ENCODE assay signal across 13 cellular contexts in genomic region chr10:8301831-8302230, GRCh38.
DNase-seq lines count a peak whose midpoint lies in the region; ATAC-seq and TF ChIP-seq lines count a peak whose summit lies in the region.
"Had no signal": no experiment of that assay in that cellular context is flagged by ENCODE, and none has a peak within 500 bp of the region (broad histone marks: within the 10 kb centered on the region; RNA-seq: fewer than 3 reads in every experiment).

No MANE protein-coding gene starts in this region.

- no peak; the same call in 2 of the 3 replicates for ATAC-seq in SK-N-SH treated with all-trans-retinoic acid at 6 μM for 48 hours

- H3K9me3 ChIP-seq in SK-N-SH: no peaks in the 10 kb centered on the region
- H3K9me3 ChIP-seq: BLaER1 had no signal

- H3K27ac ChIP-seq in SK-N-SH (ENCODE audit: low read depth in 2 of 2, low read length in 1 of 2): peak overlapping the region in 1 of 2 experiments; percentile 92; a peak in 2 of 4 replicates
- H3K27ac ChIP-seq: 22Rv1, BLaER1 had no signal

- H3K27me3 Mint-ChIP-seq in mesothelial cell of epicardium (ENCODE audit: low read depth): peaks cover 6% of the 10 kb centered on the region

- DNase-seq in SK-N-SH (peak; percentile 28), epithelial cell of esophagus (ENCODE audit: low read depth) (peak; percentile 62), mesothelial cell of epicardium (ENCODE audit: low spot score in 2 of 2, unreplicated experiment in 2 of 2) (no peak), OCI-M2 (lab: John Stamatoyannopoulos, UW; ENCODE audit: unreplicated experiment) (no peak), EL (no peak), kidney glomerular epithelial cell (lab: John Stamatoyannopoulos, UW) (no peak)
- DNase-seq: DMS53, HCEC 1CT, HFFc6 had no signal

- peaks cover 0 to 15% of the 10 kb centered on the region in 2 experiments; a peak in 2 of 4 replicates for H3K4me1 ChIP-seq in SK-N-SH (ENCODE audit: control insufficient read depth in 1 of 2, insufficient read depth in 2 of 2, low read depth in 1 of 2, low read length in 1 of 2)

- H3K4me2 ChIP-seq in SK-N-SH: no peak overlapping the region

- peak overlapping the region; percentile 62 for H3K27ac Mint-ChIP-seq in mesothelial cell of epicardium
- H3K27ac Mint-ChIP-seq: HFFc6, IgD-negative memory B cell had no signal

- no peak overlapping the region for H3K9ac ChIP-seq in SK-N-SH
- H3K9ac ChIP-seq: BLaER1 had no signal

- CTCF ChIA-PET in SK-N-SH (lab: Yijun Ruan, JAX): no interaction called here

- no peak for TF ChIP-seq EP300 in SK-N-SH (IDR thresholded peaks at IDR 0.05; ENCODE audit: borderline replicate concordance in 1 of 2, low read depth in 1 of 2, low read length in 1 of 2)

- TF ChIP-seq CTCF in SK-N-SH (IDR thresholded peaks at IDR 0.05) (no peak), epithelial cell of esophagus (IDR thresholded peaks at IDR 0.05; ENCODE audit: insufficient read depth, low read depth, low read length, missing control alignments) (no peak), mesothelial cell of epicardium (IDR thresholded peaks at IDR 0.05; ENCODE audit: unreplicated experiment) (no peak)

- H2AFZ ChIP-seq in SK-N-SH (ENCODE audit: low read depth): no peak overlapping the region

- peaks cover 26% of the 10 kb centered on the region; the same call in 1 of the 2 replicates for H3K27me3 ChIP-seq in SK-N-SH (ENCODE audit: insufficient read depth)
- H3K27me3 ChIP-seq: BLaER1 had no signal

- H3K4me1 Mint-ChIP-seq in mesothelial cell of epicardium: peaks cover 50% of the 10 kb centered on the region
- H3K4me1 Mint-ChIP-seq: IgD-negative memory B cell had no signal

- H3K36me3 ChIP-seq in SK-N-SH (replicated peaks in 1 of 2; ENCODE audit: control insufficient read depth in 1 of 2, insufficient read depth in 2 of 2, low read length in 1 of 2): no peaks in the 10 kb centered on the region
- H3K36me3 ChIP-seq: BLaER1 had no signal

- TF ChIP-seq RAD21 in SK-N-SH (IDR thresholded peaks at IDR 0.05; ENCODE audit: low read length): no peak

- 71% methylated on average over 4 of the region's 4 CpGs for WGBS in SK-N-SH (ENCODE audit: low lambda C conversion rate)

- H3K9me3 Mint-ChIP-seq in mesothelial cell of epicardium: peaks cover 5% of the 10 kb centered on the region

- no peak overlapping the region for H3K4me3 Mint-ChIP-seq in mesothelial cell of epicardium
- H3K4me3 Mint-ChIP-seq: HFFc6, IgD-negative memory B cell had no signal

- no peaks in the 10 kb centered on the region for H3K9me2 ChIP-seq in SK-N-SH

- H3F3A ChIP-seq in SK-N-SH (replicated peaks; ENCODE audit: insufficient read depth): no peaks in the 10 kb centered on the region

- H3K4me3 ChIP-seq in SK-N-SH (ENCODE audit: low read depth in 2 of 2, low read length in 1 of 2) (no peak overlapping the region), epithelial cell of esophagus (ENCODE audit: low read length) (no peak overlapping the region)
- H3K4me3 ChIP-seq: BLaER1 had no signal

- no peaks in the 10 kb centered on the region for H4K20me1 ChIP-seq in SK-N-SH (ENCODE audit: insufficient read depth)
- H4K20me1 ChIP-seq: BLaER1 had no signal

- POLR2A ChIA-PET in SK-N-SH (lab: Yijun Ruan, JAX): interaction anchor here (1.2 kb wide), 1 partner anchor 30 kb away, joined by 3 read pairs; no protein-coding TSS in a partner anchor

- H3K79me2 ChIP-seq in SK-N-SH (ENCODE audit: insufficient read depth): no peaks in the 10 kb centered on the region

- no peaks in the 10 kb centered on the region for H3K36me3 Mint-ChIP-seq in mesothelial cell of epicardium

TF ChIP-seq in SK-N-SH, 30 proteins besides CTCF, POLR2A, EP300 and RAD21:
- TF ChIP-seq USF2 (IDR thresholded peaks at IDR 0.05; ENCODE audit: borderline replicate concordance, low read depth, low read length) (no peak), MEF2A (IDR thresholded peaks at IDR 0.05; ENCODE audit: borderline replicate concordance, low read depth) (no peak), RCOR1 (IDR thresholded peaks at IDR 0.05; ENCODE audit: low read length) (0 out of 2 replicates have a peak, but pooled peaks have one; percentile 15)

TF ChIP-seq in SK-N-SH treated with all-trans-retinoic acid at 6 μM for 48 hours, 23 proteins besides CTCF, POLR2A, EP300 and RAD21:
- TF ChIP-seq BACH2 (CRISPR knock-in tag; IDR thresholded peaks at IDR 0.05; ENCODE audit: borderline replicate concordance) (no peak), CSDC2 (CRISPR knock-in tag; IDR thresholded peaks at IDR 0.05) (no peak), ZFP30 (CRISPR knock-in tag; IDR thresholded peaks at IDR 0.05) (no peak)

Comparison
In these comparisons a context has a peak if more than half of its experiments do, and no peak if none do; other contexts are left out.
1. DNase-seq: peak in SK-N-SH (single experiment) and epithelial cell of esophagus (single experiment); none in mesothelial cell of epicardium (0 of 2), OCI-M2 (single experiment), EL (single experiment) and kidney glomerular epithelial cell (single experiment).